ENCODE assay signal across 1 cellular context in the genomic region with DNA sequence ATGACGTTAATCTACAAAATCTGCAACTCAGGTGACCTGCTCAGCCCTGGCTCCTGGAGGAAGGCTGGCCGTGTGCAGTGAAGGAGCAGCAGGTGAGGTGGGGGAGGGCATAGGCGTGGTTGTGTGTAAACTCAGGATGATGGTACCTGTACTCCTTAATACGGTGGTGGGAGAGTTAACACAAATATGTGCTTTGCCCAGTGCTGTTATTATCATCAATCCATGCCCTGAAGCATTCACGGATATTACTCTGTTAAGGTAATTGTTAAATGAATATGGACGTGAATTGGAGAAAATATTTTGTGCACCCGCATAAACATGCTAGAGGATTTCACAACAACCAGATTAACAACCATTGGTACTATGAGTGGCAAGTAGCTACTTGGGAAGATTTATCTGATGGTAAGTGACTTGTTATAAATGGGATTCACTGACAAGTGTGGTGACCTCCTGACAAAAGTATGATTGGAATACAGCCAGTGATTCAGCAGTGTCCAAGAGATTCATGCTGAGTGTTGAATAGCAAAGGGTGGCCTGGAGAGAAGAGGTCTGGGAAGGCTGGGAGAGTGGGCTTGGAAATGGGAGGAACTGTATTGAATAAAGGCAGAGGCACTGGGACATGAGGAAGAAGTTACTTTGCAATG.
TF ChIP-seq lines count a peak whose summit lies in the region.

No MANE protein-coding gene starts in this region.

TF ChIP-seq in GM23338, 12 proteins besides CTCF, POLR2A, EP300 and RAD21 (continued from another document):
- no peak for TF ChIP-seq ZNF462 (CRISPR knock-in tag; IDR thresholded peaks at IDR 0.05)
- TF ChIP-seq, protein P1, sequence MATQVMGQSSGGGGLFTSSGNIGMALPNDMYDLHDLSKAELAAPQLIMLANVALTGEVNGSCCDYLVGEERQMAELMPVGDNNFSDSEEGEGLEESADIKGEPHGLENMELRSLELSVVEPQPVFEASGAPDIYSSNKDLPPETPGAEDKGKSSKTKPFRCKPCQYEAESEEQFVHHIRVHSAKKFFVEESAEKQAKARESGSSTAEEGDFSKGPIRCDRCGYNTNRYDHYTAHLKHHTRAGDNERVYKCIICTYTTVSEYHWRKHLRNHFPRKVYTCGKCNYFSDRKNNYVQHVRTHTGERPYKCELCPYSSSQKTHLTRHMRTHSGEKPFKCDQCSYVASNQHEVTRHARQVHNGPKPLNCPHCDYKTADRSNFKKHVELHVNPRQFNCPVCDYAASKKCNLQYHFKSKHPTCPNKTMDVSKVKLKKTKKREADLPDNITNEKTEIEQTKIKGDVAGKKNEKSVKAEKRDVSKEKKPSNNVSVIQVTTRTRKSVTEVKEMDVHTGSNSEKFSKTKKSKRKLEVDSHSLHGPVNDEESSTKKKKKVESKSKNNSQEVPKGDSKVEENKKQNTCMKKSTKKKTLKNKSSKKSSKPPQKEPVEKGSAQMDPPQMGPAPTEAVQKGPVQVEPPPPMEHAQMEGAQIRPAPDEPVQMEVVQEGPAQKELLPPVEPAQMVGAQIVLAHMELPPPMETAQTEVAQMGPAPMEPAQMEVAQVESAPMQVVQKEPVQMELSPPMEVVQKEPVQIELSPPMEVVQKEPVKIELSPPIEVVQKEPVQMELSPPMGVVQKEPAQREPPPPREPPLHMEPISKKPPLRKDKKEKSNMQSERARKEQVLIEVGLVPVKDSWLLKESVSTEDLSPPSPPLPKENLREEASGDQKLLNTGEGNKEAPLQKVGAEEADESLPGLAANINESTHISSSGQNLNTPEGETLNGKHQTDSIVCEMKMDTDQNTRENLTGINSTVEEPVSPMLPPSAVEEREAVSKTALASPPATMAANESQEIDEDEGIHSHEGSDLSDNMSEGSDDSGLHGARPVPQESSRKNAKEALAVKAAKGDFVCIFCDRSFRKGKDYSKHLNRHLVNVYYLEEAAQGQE (IDR thresholded peaks at IDR 0.05; ENCODE audit: unreplicated experiment), result no peak
